1 cellular context compared by ENCODE assay signal in the genomic region with DNA sequence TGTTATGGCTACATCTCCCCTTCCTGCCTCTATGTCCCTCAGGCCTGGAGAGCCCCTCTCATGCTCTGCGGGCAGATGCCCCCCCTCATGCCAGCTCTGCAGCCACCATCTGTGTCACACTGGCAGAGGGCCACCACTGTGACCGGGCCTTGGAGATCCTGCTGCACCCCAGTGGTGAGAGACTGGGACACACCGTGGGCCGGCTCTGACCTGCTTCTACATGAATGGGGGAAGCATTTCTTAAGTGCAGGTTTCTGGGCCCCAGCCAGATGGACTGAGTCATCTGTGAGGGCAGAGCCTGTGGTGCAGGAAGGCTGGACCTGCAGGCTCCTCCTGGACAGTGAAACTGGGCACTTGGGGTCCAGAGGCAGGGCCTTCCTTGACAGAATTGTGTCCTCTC.
TF ChIP-seq lines count a peak whose summit lies in the region.

No MANE protein-coding gene starts in this region.

TF ChIP-seq in K562, 482 proteins besides CTCF, POLR2A, EP300 and RAD21 (continued from another document):
- TF ChIP-seq, protein P1, sequence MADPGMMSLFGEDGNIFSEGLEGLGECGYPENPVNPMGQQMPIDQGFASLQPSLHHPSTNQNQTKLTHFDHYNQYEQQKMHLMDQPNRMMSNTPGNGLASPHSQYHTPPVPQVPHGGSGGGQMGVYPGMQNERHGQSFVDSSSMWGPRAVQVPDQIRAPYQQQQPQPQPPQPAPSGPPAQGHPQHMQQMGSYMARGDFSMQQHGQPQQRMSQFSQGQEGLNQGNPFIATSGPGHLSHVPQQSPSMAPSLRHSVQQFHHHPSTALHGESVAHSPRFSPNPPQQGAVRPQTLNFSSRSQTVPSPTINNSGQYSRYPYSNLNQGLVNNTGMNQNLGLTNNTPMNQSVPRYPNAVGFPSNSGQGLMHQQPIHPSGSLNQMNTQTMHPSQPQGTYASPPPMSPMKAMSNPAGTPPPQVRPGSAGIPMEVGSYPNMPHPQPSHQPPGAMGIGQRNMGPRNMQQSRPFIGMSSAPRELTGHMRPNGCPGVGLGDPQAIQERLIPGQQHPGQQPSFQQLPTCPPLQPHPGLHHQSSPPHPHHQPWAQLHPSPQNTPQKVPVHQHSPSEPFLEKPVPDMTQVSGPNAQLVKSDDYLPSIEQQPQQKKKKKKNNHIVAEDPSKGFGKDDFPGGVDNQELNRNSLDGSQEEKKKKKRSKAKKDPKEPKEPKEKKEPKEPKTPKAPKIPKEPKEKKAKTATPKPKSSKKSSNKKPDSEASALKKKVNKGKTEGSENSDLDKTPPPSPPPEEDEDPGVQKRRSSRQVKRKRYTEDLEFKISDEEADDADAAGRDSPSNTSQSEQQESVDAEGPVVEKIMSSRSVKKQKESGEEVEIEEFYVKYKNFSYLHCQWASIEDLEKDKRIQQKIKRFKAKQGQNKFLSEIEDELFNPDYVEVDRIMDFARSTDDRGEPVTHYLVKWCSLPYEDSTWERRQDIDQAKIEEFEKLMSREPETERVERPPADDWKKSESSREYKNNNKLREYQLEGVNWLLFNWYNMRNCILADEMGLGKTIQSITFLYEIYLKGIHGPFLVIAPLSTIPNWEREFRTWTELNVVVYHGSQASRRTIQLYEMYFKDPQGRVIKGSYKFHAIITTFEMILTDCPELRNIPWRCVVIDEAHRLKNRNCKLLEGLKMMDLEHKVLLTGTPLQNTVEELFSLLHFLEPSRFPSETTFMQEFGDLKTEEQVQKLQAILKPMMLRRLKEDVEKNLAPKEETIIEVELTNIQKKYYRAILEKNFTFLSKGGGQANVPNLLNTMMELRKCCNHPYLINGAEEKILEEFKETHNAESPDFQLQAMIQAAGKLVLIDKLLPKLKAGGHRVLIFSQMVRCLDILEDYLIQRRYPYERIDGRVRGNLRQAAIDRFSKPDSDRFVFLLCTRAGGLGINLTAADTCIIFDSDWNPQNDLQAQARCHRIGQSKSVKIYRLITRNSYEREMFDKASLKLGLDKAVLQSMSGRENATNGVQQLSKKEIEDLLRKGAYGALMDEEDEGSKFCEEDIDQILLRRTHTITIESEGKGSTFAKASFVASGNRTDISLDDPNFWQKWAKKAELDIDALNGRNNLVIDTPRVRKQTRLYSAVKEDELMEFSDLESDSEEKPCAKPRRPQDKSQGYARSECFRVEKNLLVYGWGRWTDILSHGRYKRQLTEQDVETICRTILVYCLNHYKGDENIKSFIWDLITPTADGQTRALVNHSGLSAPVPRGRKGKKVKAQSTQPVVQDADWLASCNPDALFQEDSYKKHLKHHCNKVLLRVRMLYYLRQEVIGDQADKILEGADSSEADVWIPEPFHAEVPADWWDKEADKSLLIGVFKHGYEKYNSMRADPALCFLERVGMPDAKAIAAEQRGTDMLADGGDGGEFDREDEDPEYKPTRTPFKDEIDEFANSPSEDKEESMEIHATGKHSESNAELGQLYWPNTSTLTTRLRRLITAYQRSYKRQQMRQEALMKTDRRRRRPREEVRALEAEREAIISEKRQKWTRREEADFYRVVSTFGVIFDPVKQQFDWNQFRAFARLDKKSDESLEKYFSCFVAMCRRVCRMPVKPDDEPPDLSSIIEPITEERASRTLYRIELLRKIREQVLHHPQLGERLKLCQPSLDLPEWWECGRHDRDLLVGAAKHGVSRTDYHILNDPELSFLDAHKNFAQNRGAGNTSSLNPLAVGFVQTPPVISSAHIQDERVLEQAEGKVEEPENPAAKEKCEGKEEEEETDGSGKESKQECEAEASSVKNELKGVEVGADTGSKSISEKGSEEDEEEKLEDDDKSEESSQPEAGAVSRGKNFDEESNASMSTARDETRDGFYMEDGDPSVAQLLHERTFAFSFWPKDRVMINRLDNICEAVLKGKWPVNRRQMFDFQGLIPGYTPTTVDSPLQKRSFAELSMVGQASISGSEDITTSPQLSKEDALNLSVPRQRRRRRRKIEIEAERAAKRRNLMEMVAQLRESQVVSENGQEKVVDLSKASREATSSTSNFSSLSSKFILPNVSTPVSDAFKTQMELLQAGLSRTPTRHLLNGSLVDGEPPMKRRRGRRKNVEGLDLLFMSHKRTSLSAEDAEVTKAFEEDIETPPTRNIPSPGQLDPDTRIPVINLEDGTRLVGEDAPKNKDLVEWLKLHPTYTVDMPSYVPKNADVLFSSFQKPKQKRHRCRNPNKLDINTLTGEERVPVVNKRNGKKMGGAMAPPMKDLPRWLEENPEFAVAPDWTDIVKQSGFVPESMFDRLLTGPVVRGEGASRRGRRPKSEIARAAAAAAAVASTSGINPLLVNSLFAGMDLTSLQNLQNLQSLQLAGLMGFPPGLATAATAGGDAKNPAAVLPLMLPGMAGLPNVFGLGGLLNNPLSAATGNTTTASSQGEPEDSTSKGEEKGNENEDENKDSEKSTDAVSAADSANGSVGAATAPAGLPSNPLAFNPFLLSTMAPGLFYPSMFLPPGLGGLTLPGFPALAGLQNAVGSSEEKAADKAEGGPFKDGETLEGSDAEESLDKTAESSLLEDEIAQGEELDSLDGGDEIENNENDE (IDR thresholded peaks at IDR 0.05; ENCODE audit: low read depth, low read length): no peak
- no peak for TF ChIP-seq MTA3 (IDR thresholded peaks at IDR 0.05; ENCODE audit: borderline replicate concordance)
- TF ChIP-seq, protein P2, sequence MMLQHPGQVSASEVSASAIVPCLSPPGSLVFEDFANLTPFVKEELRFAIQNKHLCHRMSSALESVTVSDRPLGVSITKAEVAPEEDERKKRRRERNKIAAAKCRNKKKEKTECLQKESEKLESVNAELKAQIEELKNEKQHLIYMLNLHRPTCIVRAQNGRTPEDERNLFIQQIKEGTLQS (IDR thresholded peaks at IDR 0.05): peak; percentile 56; the same call in 1 of the 2 replicates
- TF ChIP-seq, protein P2 (CRISPR knock-in tag; conservative IDR thresholded peaks at IDR 0.05): no peak
- TF ChIP-seq SIX5 (IDR thresholded peaks at IDR 0.05; ENCODE audit: borderline replicate concordance in 1 of 2, insufficient read depth in 1 of 2, low read depth in 1 of 2, low read length in 2 of 2): no peak
- no peak for TF ChIP-seq ZNF408 (CRISPR knock-in tag; IDR thresholded peaks at IDR 0.05; ENCODE audit: low read depth)
- TF ChIP-seq, protein P3, sequence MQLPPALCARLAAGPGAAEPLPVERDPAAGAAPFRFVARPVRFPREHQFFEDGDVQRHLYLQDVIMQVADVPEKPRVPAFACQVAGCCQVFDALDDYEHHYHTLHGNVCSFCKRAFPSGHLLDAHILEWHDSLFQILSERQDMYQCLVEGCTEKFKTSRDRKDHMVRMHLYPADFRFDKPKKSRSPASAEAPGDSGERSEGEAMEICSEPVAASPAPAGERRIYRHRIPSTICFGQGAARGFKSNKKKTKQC (CRISPR knock-in tag; IDR thresholded peaks at IDR 0.05): no peak
- TF ChIP-seq, protein P4, sequence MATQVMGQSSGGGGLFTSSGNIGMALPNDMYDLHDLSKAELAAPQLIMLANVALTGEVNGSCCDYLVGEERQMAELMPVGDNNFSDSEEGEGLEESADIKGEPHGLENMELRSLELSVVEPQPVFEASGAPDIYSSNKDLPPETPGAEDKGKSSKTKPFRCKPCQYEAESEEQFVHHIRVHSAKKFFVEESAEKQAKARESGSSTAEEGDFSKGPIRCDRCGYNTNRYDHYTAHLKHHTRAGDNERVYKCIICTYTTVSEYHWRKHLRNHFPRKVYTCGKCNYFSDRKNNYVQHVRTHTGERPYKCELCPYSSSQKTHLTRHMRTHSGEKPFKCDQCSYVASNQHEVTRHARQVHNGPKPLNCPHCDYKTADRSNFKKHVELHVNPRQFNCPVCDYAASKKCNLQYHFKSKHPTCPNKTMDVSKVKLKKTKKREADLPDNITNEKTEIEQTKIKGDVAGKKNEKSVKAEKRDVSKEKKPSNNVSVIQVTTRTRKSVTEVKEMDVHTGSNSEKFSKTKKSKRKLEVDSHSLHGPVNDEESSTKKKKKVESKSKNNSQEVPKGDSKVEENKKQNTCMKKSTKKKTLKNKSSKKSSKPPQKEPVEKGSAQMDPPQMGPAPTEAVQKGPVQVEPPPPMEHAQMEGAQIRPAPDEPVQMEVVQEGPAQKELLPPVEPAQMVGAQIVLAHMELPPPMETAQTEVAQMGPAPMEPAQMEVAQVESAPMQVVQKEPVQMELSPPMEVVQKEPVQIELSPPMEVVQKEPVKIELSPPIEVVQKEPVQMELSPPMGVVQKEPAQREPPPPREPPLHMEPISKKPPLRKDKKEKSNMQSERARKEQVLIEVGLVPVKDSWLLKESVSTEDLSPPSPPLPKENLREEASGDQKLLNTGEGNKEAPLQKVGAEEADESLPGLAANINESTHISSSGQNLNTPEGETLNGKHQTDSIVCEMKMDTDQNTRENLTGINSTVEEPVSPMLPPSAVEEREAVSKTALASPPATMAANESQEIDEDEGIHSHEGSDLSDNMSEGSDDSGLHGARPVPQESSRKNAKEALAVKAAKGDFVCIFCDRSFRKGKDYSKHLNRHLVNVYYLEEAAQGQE (CRISPR knock-in tag; IDR thresholded peaks at IDR 0.05; ENCODE audit: low read depth): 0 out of 2 replicates have a peak, but pooled peaks have one; percentile 30
- TF ChIP-seq MYC (IDR thresholded peaks at IDR 0.05; ENCODE audit: low read depth, low read length): no peak
- no peak for TF ChIP-seq MYC (CRISPR knock-in tag; IDR thresholded peaks at IDR 0.05; ENCODE audit: borderline replicate concordance, low read depth)
- no peak for TF ChIP-seq ZNF282 (CRISPR knock-in tag; IDR thresholded peaks at IDR 0.05)
- TF ChIP-seq HNRNPL (IDR thresholded peaks at IDR 0.05; ENCODE audit: low read depth, low read length): no peak
- no peak for TF ChIP-seq RFX5 (IDR thresholded peaks at IDR 0.05; ENCODE audit: low read depth, low read length)
- no peak for TF ChIP-seq KDM2B (CRISPR knock-in tag; IDR thresholded peaks at IDR 0.05)
- no peak for TF ChIP-seq CHD4 (IDR thresholded peaks at IDR 0.05; ENCODE audit: insufficient read depth, insufficient replicate concordance, low read depth, low read length, poor library complexity, severe bottlenecking)
- no peak for TF ChIP-seq ZNF143 (CRISPR knock-in tag; IDR thresholded peaks at IDR 0.05)
- no peak for TF ChIP-seq RCOR1 (IDR thresholded peaks at IDR 0.05; ENCODE audit: borderline replicate concordance in 1 of 2, low read depth in 2 of 2, low read length in 2 of 2)
- no peak for TF ChIP-seq HNRNPLL (IDR thresholded peaks at IDR 0.05; ENCODE audit: low read depth, low read length, poor library complexity, severe bottlenecking)
- no peak for TF ChIP-seq CEBPG (CRISPR knock-in tag; IDR thresholded peaks at IDR 0.05)
- no peak for TF ChIP-seq CEBPG (tag; conservative IDR thresholded peaks at IDR 0.05 in 1 of 2, IDR thresholded peaks at IDR 0.05 in 1 of 2)
- TF ChIP-seq, protein P5, sequence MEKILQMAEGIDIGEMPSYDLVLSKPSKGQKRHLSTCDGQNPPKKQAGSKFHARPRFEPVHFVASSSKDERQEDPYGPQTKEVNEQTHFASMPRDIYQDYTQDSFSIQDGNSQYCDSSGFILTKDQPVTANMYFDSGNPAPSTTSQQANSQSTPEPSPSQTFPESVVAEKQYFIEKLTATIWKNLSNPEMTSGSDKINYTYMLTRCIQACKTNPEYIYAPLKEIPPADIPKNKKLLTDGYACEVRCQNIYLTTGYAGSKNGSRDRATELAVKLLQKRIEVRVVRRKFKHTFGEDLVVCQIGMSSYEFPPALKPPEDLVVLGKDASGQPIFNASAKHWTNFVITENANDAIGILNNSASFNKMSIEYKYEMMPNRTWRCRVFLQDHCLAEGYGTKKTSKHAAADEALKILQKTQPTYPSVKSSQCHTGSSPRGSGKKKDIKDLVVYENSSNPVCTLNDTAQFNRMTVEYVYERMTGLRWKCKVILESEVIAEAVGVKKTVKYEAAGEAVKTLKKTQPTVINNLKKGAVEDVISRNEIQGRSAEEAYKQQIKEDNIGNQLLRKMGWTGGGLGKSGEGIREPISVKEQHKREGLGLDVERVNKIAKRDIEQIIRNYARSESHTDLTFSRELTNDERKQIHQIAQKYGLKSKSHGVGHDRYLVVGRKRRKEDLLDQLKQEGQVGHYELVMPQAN (IDR thresholded peaks at IDR 0.05; ENCODE audit: borderline replicate concordance): no peak
- no peak for TF ChIP-seq FOXA1 (IDR thresholded peaks at IDR 0.05; ENCODE audit: borderline replicate concordance)
- no peak for TF ChIP-seq ZNF165 (CRISPR knock-in tag; IDR thresholded peaks at IDR 0.05; ENCODE audit: borderline replicate concordance)
- TF ChIP-seq ELF4 (CRISPR knock-in tag; IDR thresholded peaks at IDR 0.05): no peak
- TF ChIP-seq ZNF121 (CRISPR knock-in tag; conservative IDR thresholded peaks at IDR 0.05): no peak
- no peak for TF ChIP-seq SMARCA4 (IDR thresholded peaks at IDR 0.05)
- TF ChIP-seq MEF2D (tag; conservative IDR thresholded peaks at IDR 0.05; ENCODE audit: low read depth): no peak
- no peak for TF ChIP-seq DNMT1 (IDR thresholded peaks at IDR 0.05)
- TF ChIP-seq ZBTB11 (CRISPR knock-in tag; IDR thresholded peaks at IDR 0.05): peak in 2 of 3 experiments; percentile 53 to 92; a peak in 3 of 6 replicates
- no peak for TF ChIP-seq BDP1 (IDR thresholded peaks at IDR 0.05; ENCODE audit: insufficient read depth, insufficient read length)
- peak; percentile 91 for TF ChIP-seq NFIC (IDR thresholded peaks at IDR 0.05)
- TF ChIP-seq ZNF445 (CRISPR knock-in tag; IDR thresholded peaks at IDR 0.05; ENCODE audit: low read depth): no peak
- no peak for TF ChIP-seq FOXJ2 (tag; IDR thresholded peaks at IDR 0.05)
- no peak for TF ChIP-seq NELFE (IDR thresholded peaks at IDR 0.05; ENCODE audit: insufficient read depth, insufficient read length)
- no peak for TF ChIP-seq ZEB2 (IDR thresholded peaks at IDR 0.05)
